ENCODE assay signal across 21 cellular contexts in the genomic region with DNA sequence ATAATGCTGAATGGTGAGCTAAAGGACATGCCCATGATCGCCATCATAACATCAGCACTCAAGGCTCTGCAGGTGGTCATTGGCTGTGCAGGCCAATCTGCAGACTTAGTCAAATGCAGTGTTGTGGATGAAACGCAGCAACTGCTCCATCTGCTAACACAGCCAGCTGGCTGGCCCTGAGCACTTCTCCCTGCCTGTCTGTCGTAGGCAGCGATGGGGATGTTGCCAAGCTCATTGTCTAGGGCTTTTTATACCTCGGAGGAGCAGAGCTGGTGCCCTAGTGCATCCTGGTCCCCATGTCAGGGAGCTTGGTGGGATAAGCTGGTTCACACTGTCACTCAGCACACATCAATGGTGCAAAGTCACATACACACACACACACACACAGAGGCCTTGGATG.
A peak's percentile ranks its signal among the peaks of the same experiment; 100 is the strongest.
DNase-seq lines count a peak whose midpoint lies in the region; ATAC-seq and TF ChIP-seq lines count a peak whose summit lies in the region.
"Had no signal": no experiment of that assay in that cellular context is flagged by ENCODE, and none has a peak within 500 bp of the region (broad histone marks: within the 10 kb centered on the region; RNA-seq: fewer than 3 reads in every experiment).

No MANE protein-coding gene starts in this region.

- CTCF ChIA-PET in activated CD4-positive, alpha-beta T cell treated with anti-CD3 and anti-CD28 coated beads, Interleukin-2, amount 10 ng/mL, durations not matched to agents 7 days and 5 days (lab: Charles Lee) = no interaction called here

- no peaks in the 10 kb centered on the region for H3K9me3 ChIP-seq in esophagus squamous epithelium
- H3K9me3 ChIP-seq: neutrophil, thoracic aorta had no signal

- no peaks in the 10 kb centered on the region for H3K4me1 Mint-ChIP-seq in activated CD4-positive, alpha-beta T cell treated with anti-CD3 and anti-CD28 coated beads, Interleukin-2, amount 10 ng/mL, durations not matched to agents 7 days and 5 days
- H3K4me1 Mint-ChIP-seq: IgD-negative memory B cell had no signal

- TF ChIP-seq POLR2A in esophagus squamous epithelium (IDR thresholded peaks at IDR 0.05) = no peak

- DNase-seq in DMS 273 treated with DMSO at 0.1 percent for 48 hours (lab: John Stamatoyannopoulos, UW) = peak; percentile 67
- peak; percentile 98 for DNase-seq in NCI-H1694 treated with DMSO at 0.1 percent for 48 hours (lab: John Stamatoyannopoulos, UW)
- peak; percentile 62 for DNase-seq in middle frontal gyrus (ENCODE audit: extremely low spot score, low spot score)
- no peak for DNase-seq in esophagus squamous epithelium (lab: John Stamatoyannopoulos, UW)
- DNase-seq in activated CD4-positive, alpha-beta T cell treated with anti-CD3 and anti-CD28 coated beads, Interleukin-2, amount 10 ng/mL, durations not matched to agents 7 days and 5 days = no peak
- DNase-seq in activated CD4-positive, alpha-beta T cell treated with anti-CD3 and anti-CD28 coated beads, Interleukin-2, amount 50 U/mL, for 48 hours = no peak
- DNase-seq: activated CD4-positive, alpha-beta T cell treated with anti-CD3 and anti-CD28 coated beads, Interleukin-2, amount 50 U/mL, for 4 hours; activated CD8-positive, alpha-beta memory T cell treated with anti-CD3 and anti-CD28 coated beads, Interleukin-2, amount 50 U/mL, for 48 hours; effector memory CD4-positive, alpha-beta T cell; kidney; NCI-H146; stimulated activated CD4-positive, alpha-beta T cell treated with anti-CD3 and anti-CD28 coated beads, Interleukin-2, amount 100 ng/mL, for 48 hours; stimulated activated naive CD4-positive, alpha-beta T cell; T-helper 1 cell had no signal

- no peak for ATAC-seq in GM21390 (IDR thresholded peaks at IDR 0.05; ENCODE audit: unreplicated experiment)
- ATAC-seq: Panc1 had no signal

- no peak overlapping the region for H3K4me3 ChIP-seq in esophagus squamous epithelium
- H3K4me3 ChIP-seq: SJSA1, thoracic aorta had no signal

- no peaks in the 10 kb centered on the region for H3K27me3 Mint-ChIP-seq in activated CD4-positive, alpha-beta T cell treated with anti-CD3 and anti-CD28 coated beads, Interleukin-2, amount 10 ng/mL, durations not matched to agents 7 days and 5 days
- H3K27me3 Mint-ChIP-seq: IgD-negative memory B cell had no signal

- H3K27ac Mint-ChIP-seq in activated CD4-positive, alpha-beta T cell treated with anti-CD3 and anti-CD28 coated beads, Interleukin-2, amount 10 ng/mL, durations not matched to agents 7 days and 5 days = no peak overlapping the region
- H3K27ac Mint-ChIP-seq: IgD-negative memory B cell had no signal

- POLR2A ChIA-PET in activated CD4-positive, alpha-beta T cell treated with anti-CD3 and anti-CD28 coated beads, Interleukin-2, amount 10 ng/mL, durations not matched to agents 7 days and 5 days (lab: Charles Lee) = no interaction called here

- no peak overlapping the region for H3K4me3 Mint-ChIP-seq in activated CD4-positive, alpha-beta T cell treated with anti-CD3 and anti-CD28 coated beads, Interleukin-2, amount 10 ng/mL, durations not matched to agents 7 days and 5 days
- H3K4me3 Mint-ChIP-seq: IgD-negative memory B cell had no signal

- no peaks in the 10 kb centered on the region for H3K9me3 Mint-ChIP-seq in activated CD4-positive, alpha-beta T cell treated with anti-CD3 and anti-CD28 coated beads, Interleukin-2, amount 10 ng/mL, durations not matched to agents 7 days and 5 days

- no peak for TF ChIP-seq CTCF in VCaP (conservative IDR thresholded peaks at IDR 0.05)
- TF ChIP-seq CTCF in esophagus squamous epithelium (IDR thresholded peaks at IDR 0.05) = no peak

- no peaks in the 10 kb centered on the region for H3K4me1 ChIP-seq in esophagus squamous epithelium
- H3K4me1 ChIP-seq: SJSA1 had no signal

- no peaks in the 10 kb centered on the region for H3K36me3 ChIP-seq in esophagus squamous epithelium
- H3K36me3 ChIP-seq: neutrophil, SJSA1, thoracic aorta had no signal

- 58 to 81% methylated on average over 2 to 3 of the region's 5 CpGs for WGBS in esophagus squamous epithelium, 2 donors

- H3K27ac ChIP-seq in VCaP = peak overlapping the region; percentile 94
- no peak overlapping the region for H3K27ac ChIP-seq in esophagus squamous epithelium
- H3K27ac ChIP-seq: neutrophil, SJSA1, thoracic aorta had no signal

- no peaks in the 10 kb centered on the region for H3K36me3 Mint-ChIP-seq in activated CD4-positive, alpha-beta T cell treated with anti-CD3 and anti-CD28 coated beads, Interleukin-2, amount 10 ng/mL, durations not matched to agents 7 days and 5 days (ENCODE audit: low read depth)
- H3K36me3 Mint-ChIP-seq: IgD-negative memory B cell had no signal

- intact Hi-C loops in esophagus squamous epithelium (cut with DNase I) = no loop called here

- peaks cover 0 to 10% (median 0%) of the 10 kb centered on the region in 4 donors for H3K27me3 ChIP-seq in esophagus squamous epithelium
- H3K27me3 ChIP-seq: neutrophil had no signal

Comparison
In these comparisons a context has a peak if more than half of its experiments do, and no peak if none do; other contexts are left out.
1. DNase-seq: peak in DMS 273 treated with DMSO at 0.1 percent for 48 hours (single experiment), NCI-H1694 treated with DMSO at 0.1 percent for 48 hours (single experiment) and middle frontal gyrus (single experiment); none in esophagus squamous epithelium (single experiment), activated CD4-positive, alpha-beta T cell treated with anti-CD3 and anti-CD28 coated beads, Interleukin-2, amount 10 ng/mL, durations not matched to agents 7 days and 5 days (single experiment) and activated CD4-positive, alpha-beta T cell treated with anti-CD3 and anti-CD28 coated beads, Interleukin-2, amount 50 U/mL, for 48 hours (0 of 2).